30 cellular contexts compared by ENCODE assay signal in the genomic region with DNA sequence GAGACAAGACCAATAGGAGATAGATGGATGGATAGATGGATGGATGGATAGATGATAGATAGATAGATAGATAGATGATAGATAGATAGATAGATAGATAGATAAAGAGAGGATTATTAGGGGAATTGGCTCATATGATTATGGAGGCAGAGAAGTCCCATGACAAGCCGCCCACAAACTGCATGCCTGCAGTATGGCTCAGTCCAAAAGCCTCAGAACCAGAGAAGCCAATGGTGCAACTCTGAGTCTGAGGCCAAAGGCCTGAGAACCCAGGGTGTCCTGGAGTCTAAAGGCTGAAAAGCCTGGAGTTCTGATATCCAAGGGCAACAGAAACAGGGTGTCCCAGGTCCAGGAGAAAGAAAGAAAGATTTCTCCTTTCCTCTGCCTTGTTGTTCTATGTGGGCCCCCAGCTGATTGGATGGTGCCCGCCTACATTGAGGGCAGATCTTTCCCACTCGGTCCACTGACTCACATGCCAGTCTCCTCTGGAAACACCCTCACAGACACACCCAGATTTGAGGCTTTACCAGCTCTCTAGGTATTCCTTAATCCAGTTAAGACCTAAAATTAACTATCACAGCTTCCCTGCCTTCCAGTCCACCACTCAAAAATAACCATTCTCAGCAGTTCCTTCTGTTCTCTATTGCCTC. TPM values are rescaled to one million over a fixed set of nuclear protein-coding genes. Genes with fewer than 3 reads are reported as not detected.
DNase-seq lines count a peak whose midpoint lies in the region; ATAC-seq, FAIRE-seq and TF ChIP-seq lines count a peak whose summit lies in the region.
"Had no signal": no experiment of that assay in that cellular context is flagged by ENCODE, and none has a peak within 500 bp of the region (broad histone marks: within the 10 kb centered on the region; RNA-seq: fewer than 3 reads in every experiment).

No MANE protein-coding gene starts in this region.

- no peak for FAIRE-seq in bronchial epithelial cell (lab: Jason Lieb, UNC)
- FAIRE-seq: astrocyte, kidney had no signal

- peak; percentile 69 for ATAC-seq in foreskin keratinocyte
- ATAC-seq: naive thymus-derived CD4-positive, alpha-beta T cell; psoas muscle had no signal

- TF ChIP-seq CTCF in bronchial epithelial cell (IDR thresholded peaks at IDR 0.05; ENCODE audit: insufficient read depth, low read length, severe bottlenecking) = no peak
- TF ChIP-seq CTCF in foreskin keratinocyte (conservative IDR thresholded peaks at IDR 0.05) = no peak
- no peak for TF ChIP-seq CTCF in coronary artery (IDR thresholded peaks at IDR 0.05)

- peaks cover 18% of the 10 kb centered on the region for H3K4me1 ChIP-seq in foreskin keratinocyte
- H3K4me1 ChIP-seq: psoas muscle had no signal

- H3K27ac ChIP-seq in foreskin keratinocyte (peak overlapping the region; percentile 75), coronary artery (no peak overlapping the region)
- H3K27ac ChIP-seq: BLaER1, neutrophil, psoas muscle had no signal

- H3K27me3 ChIP-seq in bronchial epithelial cell (ENCODE audit: control insufficient read depth, insufficient read depth, low read length) (no peaks in the 10 kb centered on the region), foreskin keratinocyte (no peaks in the 10 kb centered on the region)
- H3K27me3 ChIP-seq: BLaER1, neutrophil had no signal

- H3K36me3 ChIP-seq in bronchial epithelial cell (ENCODE audit: control insufficient read depth, insufficient read depth, low read length) = no peaks in the 10 kb centered on the region
- H3K36me3 ChIP-seq: BLaER1, neutrophil had no signal

- peak; percentile 19 for DNase-seq in Daoy (ENCODE audit: low read depth)
- peak; percentile 56 for DNase-seq in NCI-H82 (lab: John Stamatoyannopoulos, UW)
- DNase-seq in bronchial epithelial cell (ENCODE audit: low read depth) = peak; percentile 73
- peak in 1 of 2 donors; percentile 65 for DNase-seq in foreskin keratinocyte
- no peak for DNase-seq in coronary artery (ENCODE audit: low spot score)
- no peak for DNase-seq in activated T-cell treated with anti-CD3 and anti-CD28 coated beads for 4 hours
- DNase-seq in putamen (ENCODE audit: low spot score) = no peak
- no peak for DNase-seq in ureter (ENCODE audit: low spot score)
- DNase-seq: activated CD4-positive, alpha-beta T cell treated with anti-CD3 and anti-CD28 coated beads, Interleukin-2, amount 50 U/mL, for 1 hour; activated CD4-positive, CD25-positive, alpha-beta regulatory T cell; activated gamma-delta T cell; activated naive CD8-positive, alpha-beta T cell treated with anti-CD3 and anti-CD28 coated beads, Interleukin-2, amount 10 ng/mL, durations not matched to agents 7 days and 5 days; activated T-cell treated with anti-CD3 and anti-CD28 coated beads, Interleukin-2, amount 50 U/mL, for 24 hours; caudate nucleus; GDM1; head of caudate nucleus; kidney; midbrain; naive thymus-derived CD4-positive, alpha-beta T cell; NCI-H146; NCI-H446; NCI-H748 treated with DMSO at 0.1 percent for 48 hours; psoas muscle; RPMI8226; SK-N-SH; stimulated activated naive CD4-positive, alpha-beta T cell had no signal

- no peak overlapping the region for H3K4me3 ChIP-seq in bronchial epithelial cell (ENCODE audit: low read depth, low read length)
- no peak overlapping the region for H3K4me3 ChIP-seq in coronary artery
- H3K4me3 ChIP-seq: BLaER1, psoas muscle, skin epidermis had no signal

RNA-seq across cellular contexts. Expression of a gene that starts 39.6 kb away (rescaled TPM):
- 50.6 and 51.9 TPM in 2 replicates for total RNA-seq in Daoy (2014; rRNA removed; shearing (Covaris generic))
- total RNA-seq in bronchial epithelial cell (64.1 and 80.3 TPM in 2 replicates), foreskin keratinocyte (103 and 108 TPM in 2 replicates), ureter (118 TPM)
- polyA plus RNA-seq in foreskin keratinocyte = 42.9 and 52.8 TPM in 2 replicates

Comparison
In these comparisons a context has a peak if more than half of its experiments do, and no peak if none do; other contexts are left out.
1. DNase-seq: peak in Daoy (single experiment), NCI-H82 (single experiment) and bronchial epithelial cell (single experiment); none in coronary artery (single experiment), activated T-cell treated with anti-CD3 and anti-CD28 coated beads for 4 hours (single experiment), putamen (single experiment) and ureter (single experiment).